In the genomic region with DNA sequence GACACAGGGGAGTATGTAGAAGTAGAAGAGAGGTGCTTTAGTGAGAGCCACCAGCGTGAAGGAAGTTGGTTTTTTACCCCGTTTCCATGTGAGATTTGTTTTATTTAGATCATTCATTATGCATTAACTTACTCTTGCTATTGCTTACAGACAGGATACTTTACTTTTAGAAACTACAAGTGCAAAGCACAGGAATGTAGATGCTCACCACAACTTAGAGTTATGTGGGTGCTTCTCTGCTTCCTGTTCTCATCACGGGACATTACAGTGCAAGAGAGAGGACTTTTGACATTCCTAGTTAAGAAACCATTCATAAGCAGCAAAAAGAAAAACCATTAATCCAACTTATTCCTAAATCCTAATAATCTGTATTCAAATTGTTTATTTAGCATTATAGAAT, we compare ENCODE assay signal across 23 cellular contexts.
DNase-seq lines count a peak whose midpoint lies in the region; FAIRE-seq and TF ChIP-seq lines count a peak whose summit lies in the region.
"Had no signal": no experiment of that assay in that cellular context is flagged by ENCODE, and none has a peak within 500 bp of the region (broad histone marks: within the 10 kb centered on the region; RNA-seq: fewer than 3 reads in every experiment).

No MANE protein-coding gene starts in this region.

- FAIRE-seq in D721Med (lab: Jason Lieb, UNC): no peak
- FAIRE-seq: A549, GM12878, GM12892, GM18507 had no signal

- H2AFZ ChIP-seq in MM.1S (ENCODE audit: low read length): 0 out of 2 replicates have a peak overlapping the region, but pooled peaks have one; percentile 1

- H3K9me3 ChIP-seq in MM.1S (replicated peaks; ENCODE audit: insufficient read depth, low read length): no peaks in the 10 kb centered on the region
- H3K9me3 ChIP-seq: A549; BLaER1 treated with 17β-estradiol and CSF1 and Interleukin-3, amounts not matched to agents 10 nM and 100 nM; Caco-2 had no signal

- H3K4me3 ChIP-seq in MM.1S (ENCODE audit: low read length) (no peak overlapping the region), choroid plexus epithelial cell (ENCODE audit: low read depth, low read length) (no peak overlapping the region)
- H3K4me3 ChIP-seq: A549; BLaER1 treated with 17β-estradiol and CSF1 and Interleukin-3, amounts not matched to agents 10 nM and 100 nM; GM12878 had no signal

- no peaks in the 10 kb centered on the region for H3K36me3 ChIP-seq in MM.1S (replicated peaks; ENCODE audit: insufficient read depth, low read length)
- H3K36me3 ChIP-seq: BLaER1 treated with 17β-estradiol and CSF1 and Interleukin-3, amounts not matched to agents 10 nM and 100 nM had no signal

- peak overlapping the region; percentile 48; the same call in 1 of the 2 replicates for H3K4me2 ChIP-seq in MM.1S (ENCODE audit: low read depth, low read length)
- H3K4me2 ChIP-seq: A549; BLaER1 treated with 17β-estradiol and CSF1 and Interleukin-3, amounts not matched to agents 10 nM and 100 nM had no signal

- peaks cover 18% of the 10 kb centered on the region for H3F3A ChIP-seq in MM.1S (ENCODE audit: insufficient read depth, low read length)

- H3K27me3 ChIP-seq in MM.1S (replicated peaks; ENCODE audit: insufficient read depth, low read length): no peaks in the 10 kb centered on the region

- peak overlapping the region; percentile 71 for H3K27ac ChIP-seq in MM.1S (ENCODE audit: low read length)
- H3K27ac ChIP-seq: 22Rv1; A549; BLaER1 treated with 17β-estradiol and CSF1 and Interleukin-3, amounts not matched to agents 10 nM and 100 nM; C4-2B had no signal

- H3K79me2 ChIP-seq in MM.1S (ENCODE audit: low read length): no peaks in the 10 kb centered on the region

- H3K9ac ChIP-seq in MM.1S (ENCODE audit: low read length): peak overlapping the region; percentile 17; the same call in 1 of the 2 replicates
- H3K9ac ChIP-seq: BLaER1 treated with 17β-estradiol and CSF1 and Interleukin-3, amounts not matched to agents 10 nM and 100 nM had no signal

- H3K4me1 ChIP-seq in MM.1S (ENCODE audit: low read length): peaks cover 45% of the 10 kb centered on the region
- H3K4me1 ChIP-seq: A549, Caco-2 had no signal

- TF ChIP-seq CTCF in MM.1S (IDR thresholded peaks at IDR 0.05; ENCODE audit: low read length): no peak
- TF ChIP-seq CTCF in choroid plexus epithelial cell (conservative IDR thresholded peaks at IDR 0.05; ENCODE audit: low read depth, low read length): no peak
- no peak for TF ChIP-seq CTCF in D721Med (IDR thresholded peaks at IDR 0.05; ENCODE audit: insufficient read depth, missing control alignments)

- DNase-seq in EH (ENCODE audit: low read depth) (peak; percentile 8), MM.1S (peak; percentile 78), choroid plexus epithelial cell (ENCODE audit: low read depth) (peak; percentile 40), NCI-H82 treated with DMSO at 0.1 percent for 48 hours (lab: John Stamatoyannopoulos, UW; ENCODE audit: unreplicated experiment) (no peak), D721Med (ENCODE audit: insufficient read length, low spot score) (no peak), NCI-H2107 treated with DMSO at 0.1 percent for 48 hours (lab: John Stamatoyannopoulos, UW; ENCODE audit: unreplicated experiment) (no peak)
- DNase-seq: AML-193; Caco-2; Calu3; CD4-positive, alpha-beta T cell; CD8-positive, alpha-beta T cell; DMS 273 treated with DMSO at 0.1 percent for 48 hours; DMS153; DMS79 treated with DMSO at 0.1 percent for 48 hours; EL; GDM1 had no signal

- no peaks in the 10 kb centered on the region; the same call in 1 of the 2 replicates for H3K9me2 ChIP-seq in MM.1S (replicated peaks; ENCODE audit: insufficient read depth, low read length)

- H4K20me1 ChIP-seq in MM.1S (ENCODE audit: insufficient read depth, low read length): no peaks in the 10 kb centered on the region
- H4K20me1 ChIP-seq: BLaER1 treated with 17β-estradiol and CSF1 and Interleukin-3, amounts not matched to agents 10 nM and 100 nM had no signal

Comparison
In these comparisons a context has a peak if more than half of its experiments do, and no peak if none do; other contexts are left out.
1. DNase-seq: peak in EH (single experiment), MM.1S (single experiment) and choroid plexus epithelial cell (single experiment); none in NCI-H82 treated with DMSO at 0.1 percent for 48 hours (single experiment), D721Med (single experiment) and NCI-H2107 treated with DMSO at 0.1 percent for 48 hours (single experiment).